ENCODE assay signal across 26 cellular contexts in the genomic region with DNA sequence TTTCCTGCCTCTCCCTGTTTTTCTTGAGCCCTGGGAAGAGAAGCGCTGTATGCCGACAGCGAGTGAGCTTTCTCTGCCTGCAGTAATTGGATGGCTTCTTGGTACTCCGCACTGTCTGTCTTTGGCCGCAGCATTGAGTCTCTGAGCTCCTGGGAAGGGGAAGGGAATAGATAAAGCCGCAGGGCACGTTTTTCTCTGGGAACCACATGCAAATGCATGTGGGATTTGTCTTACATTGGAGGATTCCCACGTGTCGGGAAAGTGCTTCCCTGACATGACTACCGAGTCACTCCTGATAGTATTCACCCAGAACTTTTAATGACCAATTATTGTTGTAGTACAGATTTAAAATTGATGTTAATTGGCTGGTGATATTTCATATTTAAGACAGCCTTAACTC.
"Had no signal": no experiment of that assay in that cellular context is flagged by ENCODE, and none has a peak within 500 bp of the region (broad histone marks: within the 10 kb centered on the region; RNA-seq: fewer than 3 reads in every experiment).

No MANE protein-coding gene starts in this region.

- DNase-seq: activated CD4-positive, alpha-beta T cell treated with anti-CD3 and anti-CD28 coated beads for 4 hours; activated CD4-positive, alpha-beta T cell treated with anti-CD3 and anti-CD28 coated beads, Interleukin-2, amount 50 U/mL, for 4 hours; activated CD8-positive, alpha-beta memory T cell treated with anti-CD3 and anti-CD28 coated beads for 24 hours; activated effector memory CD4-positive, alpha-beta T cell treated with Interleukin-2 at 50 U/mL for 16 hours; activated naive CD4-positive, alpha-beta T cell treated with Interleukin-2 at 50 U/mL for 16 hours; anterior cingulate cortex; effector CD8-positive, alpha-beta T cell; erythroblast; heart left ventricle; hypothalamus; immature natural killer cell; kidney; left colon; mammary epithelial cell; pancreas; psoas muscle; spleen; stimulated activated CD4-positive, alpha-beta T cell treated with anti-CD3 and anti-CD28 coated beads, Interleukin-2, amount 100 ng/mL, for 48 hours; T-helper 9 cell; trophoblast cell had no signal

- ATAC-seq: heart left ventricle, left colon, pancreas, psoas muscle had no signal

- H3K9me3 Mint-ChIP-seq: immature natural killer cell; nephron; stimulated activated naive CD8-positive, alpha-beta T cell treated with anti-CD3 and anti-CD28 coated beads, Interleukin-15, Interleukin-2, amounts not matched to agents 100 ng/mL and 50 ng/mL, for 24 hours had no signal

- H3K27ac Mint-ChIP-seq: activated naive CD8-positive, alpha-beta T cell; immature natural killer cell; nephron; stimulated activated naive CD8-positive, alpha-beta T cell treated with anti-CD3 and anti-CD28 coated beads, Interleukin-15, Interleukin-2, amounts not matched to agents 100 ng/mL and 50 ng/mL, for 24 hours had no signal

- H3K9me3 ChIP-seq: heart left ventricle, pancreas, psoas muscle, right atrium auricular region, spleen, thoracic aorta had no signal

- H3K4me3 ChIP-seq: heart left ventricle, pancreas, psoas muscle, right atrium auricular region, spleen, thoracic aorta had no signal

- H3K27ac ChIP-seq: heart left ventricle, pancreas, psoas muscle, right atrium auricular region, spleen, thoracic aorta, VCaP had no signal

- H3K36me3 ChIP-seq: heart left ventricle, pancreas, right atrium auricular region, thoracic aorta had no signal

- H3K4me3 Mint-ChIP-seq: activated naive CD8-positive, alpha-beta T cell; immature natural killer cell; nephron; stimulated activated naive CD8-positive, alpha-beta T cell treated with anti-CD3 and anti-CD28 coated beads, Interleukin-15, Interleukin-2, amounts not matched to agents 100 ng/mL and 50 ng/mL, for 24 hours had no signal
